Comparison of ENCODE assay signal across 14 cellular contexts in the genomic region with DNA sequence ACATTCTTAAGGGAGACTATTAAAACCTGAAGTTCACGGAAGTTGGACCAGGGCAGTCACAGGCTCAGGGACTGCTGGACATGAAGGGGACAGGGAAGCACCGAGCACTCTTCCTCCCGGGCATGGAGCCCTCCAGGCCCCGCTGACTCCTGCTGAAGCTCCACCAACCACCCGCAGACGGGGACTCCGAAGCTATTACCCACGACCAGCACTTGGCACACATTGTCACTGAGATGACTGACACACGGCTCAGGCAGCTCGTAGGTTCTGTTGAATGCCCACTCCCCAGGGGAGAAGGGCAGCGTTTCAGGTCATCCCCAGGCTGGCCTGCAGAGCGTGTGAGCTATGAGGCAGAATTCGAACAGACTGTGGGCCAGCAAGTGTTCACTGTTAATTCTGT.
"Had no signal": no experiment of that assay in that cellular context is flagged by ENCODE, and none has a peak within 500 bp of the region (broad histone marks: within the 10 kb centered on the region; RNA-seq: fewer than 3 reads in every experiment).

No MANE protein-coding gene starts in this region.

- H3K36me3 Mint-ChIP-seq: activated naive CD8-positive, alpha-beta T cell treated with anti-CD3 and anti-CD28 coated beads for 36 hours had no signal

- H3K27ac Mint-ChIP-seq: activated naive CD8-positive, alpha-beta T cell treated with anti-CD3 and anti-CD28 coated beads for 36 hours; nephron progenitor cell had no signal

- DNase-seq: activated CD4-positive, alpha-beta T cell treated with anti-CD3 and anti-CD28 coated beads, Interleukin-2, amount 50 U/mL, for 48 hours; activated CD4-positive, CD25-positive, alpha-beta regulatory T cell treated with anti-CD3 and anti-CD28 coated beads, Interleukin-2, amount 50 U/mL, for 72 hours; activated effector memory CD4-positive, alpha-beta T cell treated with Interleukin-2 at 50 U/mL for 16 hours; activated naive CD8-positive, alpha-beta T cell treated with anti-CD3 and anti-CD28 coated beads for 36 hours; activated T-cell treated with anti-CD3 and anti-CD28 coated beads, Interleukin-2, amount 50 U/mL, for 1 hour; glutamatergic neuron; mesenchymal stem cell; nephron progenitor cell; T-helper 9 cell had no signal

- H3K27me3 Mint-ChIP-seq: activated naive CD8-positive, alpha-beta T cell treated with anti-CD3 and anti-CD28 coated beads for 36 hours had no signal

- H3K4me3 Mint-ChIP-seq: activated naive CD8-positive, alpha-beta T cell treated with anti-CD3 and anti-CD28 coated beads for 36 hours; nephron progenitor cell had no signal

- H3K4me1 Mint-ChIP-seq: activated naive CD8-positive, alpha-beta T cell treated with anti-CD3 and anti-CD28 coated beads for 36 hours had no signal

- H3K9me3 ChIP-seq: SJSA1 had no signal

- H3K4me1 ChIP-seq: breast epithelium, SJSA1, upper lobe of left lung had no signal

- H3K27me3 ChIP-seq: breast epithelium, dorsolateral prefrontal cortex, esophagus muscularis mucosa, upper lobe of left lung had no signal

- H3K36me3 ChIP-seq: breast epithelium, esophagus muscularis mucosa, SJSA1, upper lobe of left lung had no signal

- H3K4me3 ChIP-seq: breast epithelium, dorsolateral prefrontal cortex, esophagus muscularis mucosa, SJSA1, upper lobe of left lung had no signal

- H3K27ac ChIP-seq: breast epithelium, esophagus muscularis mucosa, SJSA1, upper lobe of left lung had no signal
